33 cellular contexts compared by ENCODE assay signal in genomic region chr3:79081285-79081684, GRCh38.
"Had no signal": no experiment of that assay in that cellular context is flagged by ENCODE, and none has a peak within 500 bp of the region (broad histone marks: within the 10 kb centered on the region; RNA-seq: fewer than 3 reads in every experiment).

No MANE protein-coding gene starts in this region.

- H3K4me3 Mint-ChIP-seq: activated naive CD4-positive, alpha-beta T cell treated with anti-CD3 and anti-CD28 coated beads for 36 hours; activated naive CD8-positive, alpha-beta T cell treated with anti-CD3 and anti-CD28 coated beads for 36 hours; activated T-helper 1 cell treated with anti-CD3 and anti-CD28 coated beads, Interleukin-12 subunit alpha, Interleukin-12 subunit beta, Interleukin-2, Interleukin-4 antibody, amounts not matched to agents 30 ng/mL and 10 ng/mL and 1 ng/mL, durations not matched to agents 14 hours and 24 hours and 36 hours; memory B cell; natural killer cell treated with Interleukin-12 subunit alpha and Interleukin-12 subunit beta and Interleukin-15 and Interleukin-18, amount 100 ng/mL, for 72 hours; T-helper 1 cell treated with Interleukin-12 subunit alpha and Interleukin-12 subunit beta and Interleukin-4 antibody, amounts not matched to agents 30 μg/mL and 1 μg/mL, for 36 hours had no signal

- H2AFZ ChIP-seq: hepatocyte had no signal

- H3K4me3 ChIP-seq: adrenal gland, body of pancreas, cardiac muscle cell, colonic mucosa, gastrocnemius medialis, hepatocyte, mucosa of descending colon, pancreas, right atrium auricular region, spleen, tibial nerve had no signal

- H3K9me3 Mint-ChIP-seq: activated naive CD8-positive, alpha-beta T cell treated with anti-CD3 and anti-CD28 coated beads for 36 hours; activated T-helper 1 cell treated with anti-CD3 and anti-CD28 coated beads, Interleukin-12 subunit alpha, Interleukin-12 subunit beta, Interleukin-2, Interleukin-4 antibody, amounts not matched to agents 30 ng/mL and 10 ng/mL and 1 ng/mL, durations not matched to agents 14 hours and 24 hours and 36 hours; T-helper 1 cell treated with Interleukin-12 subunit alpha and Interleukin-12 subunit beta and Interleukin-4 antibody, amounts not matched to agents 30 μg/mL and 1 μg/mL, for 36 hours had no signal

- H3K27me3 ChIP-seq: adrenal gland, body of pancreas, cardiac muscle cell, colonic mucosa, gastrocnemius medialis, hepatocyte, pancreas, right atrium auricular region, spleen, tibial nerve had no signal

- H3K9me3 ChIP-seq: adrenal gland, body of pancreas, colonic mucosa, gastrocnemius medialis, mucosa of descending colon, pancreas, right atrium auricular region, spleen, tibial nerve had no signal

- H3K4me2 ChIP-seq: hepatocyte had no signal

- ATAC-seq: body of pancreas; gastrocnemius medialis; left colon; mucosa of descending colon; natural killer cell treated with Interleukin-12 subunit alpha and Interleukin-12 subunit beta and Interleukin-15 and Interleukin-18, amount 100 ng/mL, for 72 hours; pancreas had no signal

- H3K36me3 Mint-ChIP-seq: activated naive CD8-positive, alpha-beta T cell treated with anti-CD3 and anti-CD28 coated beads for 36 hours; memory B cell; natural killer cell treated with Interleukin-12 subunit alpha and Interleukin-12 subunit beta and Interleukin-15 and Interleukin-18, amount 100 ng/mL, for 72 hours had no signal

- H3K79me2 ChIP-seq: hepatocyte had no signal

- H3K27me3 Mint-ChIP-seq: activated naive CD8-positive, alpha-beta T cell treated with anti-CD3 and anti-CD28 coated beads for 36 hours; memory B cell; natural killer cell treated with Interleukin-12 subunit alpha and Interleukin-12 subunit beta and Interleukin-15 and Interleukin-18, amount 100 ng/mL, for 72 hours had no signal

- DNase-seq: activated CD4-positive, alpha-beta T cell treated with anti-CD3 and anti-CD28 coated beads for 4 hours; activated CD4-positive, alpha-beta T cell treated with anti-CD3 and anti-CD28 coated beads, Interleukin-2, amount 50 U/mL, for 4 hours; activated CD8-positive, alpha-beta memory T cell treated with anti-CD3 and anti-CD28 coated beads, Interleukin-2, amount 50 U/mL, for 4 hours; activated effector memory CD4-positive, alpha-beta T cell treated with anti-CD3 and anti-CD28 coated beads, Interleukin-2, amount 50 U/mL, for 16 hours; activated naive CD4-positive, alpha-beta T cell treated with anti-CD3 and anti-CD28 coated beads for 36 hours; activated naive CD8-positive, alpha-beta T cell treated with anti-CD3 and anti-CD28 coated beads for 36 hours; activated T-cell treated with anti-CD3 and anti-CD28 coated beads, Interleukin-2, amount 50 U/mL, for 1 hour; adrenal gland; aorta; body of pancreas; cerebellar nuclear complex; colonic mucosa; effector CD8-positive, alpha-beta T cell; gastrocnemius medialis; kidney; left colon; mucosa of descending colon; nucleus accumbens; pancreas; spleen; stimulated activated naive CD4-positive, alpha-beta T cell; T-helper 9 cell had no signal

- H3K4me1 Mint-ChIP-seq: activated naive CD8-positive, alpha-beta T cell treated with anti-CD3 and anti-CD28 coated beads for 36 hours; memory B cell had no signal

- H3K27ac ChIP-seq: adrenal gland, body of pancreas, cardiac muscle cell, colonic mucosa, gastrocnemius medialis, hepatocyte, pancreas, right atrium auricular region, spleen, tibial nerve, VCaP had no signal

- FAIRE-seq: endometrium, kidney, pancreas, TTC549 had no signal

- H3K4me1 ChIP-seq: adrenal gland, body of pancreas, colonic mucosa, gastrocnemius medialis, pancreas, right atrium auricular region, spleen, tibial nerve had no signal

- H3K36me3 ChIP-seq: adrenal gland, cardiac muscle cell, colonic mucosa, gastrocnemius medialis, pancreas, right atrium auricular region, spleen, tibial nerve had no signal

- H3K27ac Mint-ChIP-seq: activated naive CD4-positive, alpha-beta T cell treated with anti-CD3 and anti-CD28 coated beads for 36 hours; activated naive CD8-positive, alpha-beta T cell treated with anti-CD3 and anti-CD28 coated beads for 36 hours; activated T-helper 1 cell treated with anti-CD3 and anti-CD28 coated beads, Interleukin-12 subunit alpha, Interleukin-12 subunit beta, Interleukin-2, Interleukin-4 antibody, amounts not matched to agents 30 ng/mL and 10 ng/mL and 1 ng/mL, durations not matched to agents 14 hours and 24 hours and 36 hours; memory B cell; natural killer cell treated with Interleukin-12 subunit alpha and Interleukin-12 subunit beta and Interleukin-15 and Interleukin-18, amount 100 ng/mL, for 72 hours; T-helper 1 cell treated with Interleukin-12 subunit alpha and Interleukin-12 subunit beta and Interleukin-4 antibody, amounts not matched to agents 30 μg/mL and 1 μg/mL, for 36 hours had no signal
